ENCODE assay signal across 21 cellular contexts in the genomic region with DNA sequence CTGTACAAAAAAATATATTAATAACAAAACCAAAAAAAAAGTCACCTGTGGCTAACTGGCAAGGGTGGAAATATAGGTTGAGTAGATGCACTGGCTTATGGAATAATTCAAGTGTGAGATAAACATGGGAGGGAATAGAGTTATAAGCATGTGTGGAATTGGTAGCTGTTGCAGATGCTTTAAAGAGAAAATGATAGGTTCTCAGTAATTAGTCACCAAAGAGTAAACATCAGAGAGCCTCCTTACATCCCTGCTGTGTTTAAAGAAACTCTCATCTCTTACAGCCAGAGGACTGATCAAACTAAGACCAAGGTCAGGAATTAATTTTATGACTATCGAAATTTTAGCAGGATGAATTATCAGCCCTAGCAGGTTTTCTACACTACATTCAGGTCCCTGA.
"Had no signal": no experiment of that assay in that cellular context is flagged by ENCODE, and none has a peak within 500 bp of the region (broad histone marks: within the 10 kb centered on the region; RNA-seq: fewer than 3 reads in every experiment).

No MANE protein-coding gene starts in this region.

- H3K4me3 ChIP-seq: hepatocyte, left ventricle myocardium inferior, lung, neural progenitor cell, ovary, right atrium auricular region, stomach, thoracic aorta, transverse colon had no signal

- H3K27me3 ChIP-seq: hepatocyte, neural progenitor cell, ovary, right atrium auricular region, stomach, transverse colon had no signal

- H3K9ac ChIP-seq: neural progenitor cell had no signal

- DNase-seq: dermis blood vessel endothelial cell; foreskin keratinocyte; kidney; left cardiac atrium; left ventricle myocardium inferior; mesenchymal stem cell; midbrain; nucleus accumbens; ovary; small intestine; stimulated activated CD4-positive, alpha-beta T cell treated with anti-CD3 and anti-CD28 coated beads, Interleukin-12 subunit alpha, Interleukin-12 subunit beta, amount 100 ng/mL, for 4 hours; stimulated activated naive CD4-positive, alpha-beta T cell; stomach; substantia nigra; transverse colon had no signal

- H3K27ac ChIP-seq: foreskin keratinocyte, hepatocyte, left ventricle myocardium inferior, neural progenitor cell, ovary, right atrium auricular region, stomach, thoracic aorta, transverse colon had no signal

- ATAC-seq: foreskin keratinocyte; left cardiac atrium; natural killer cell treated with Interleukin-12 subunit alpha and Interleukin-12 subunit beta and Interleukin-15 and Interleukin-18, amount 100 ng/mL, for 72 hours had no signal

- H3K27me3 Mint-ChIP-seq: natural killer cell treated with Interleukin-12 subunit alpha and Interleukin-12 subunit beta and Interleukin-15 and Interleukin-18, amount 100 ng/mL, for 72 hours had no signal

- H3K27ac Mint-ChIP-seq: natural killer cell treated with Interleukin-12 subunit alpha and Interleukin-12 subunit beta and Interleukin-15 and Interleukin-18, amount 100 ng/mL, for 72 hours; neural progenitor cell had no signal

- H3K4me1 Mint-ChIP-seq: neural progenitor cell had no signal

- H3K4me1 ChIP-seq: foreskin keratinocyte, left ventricle myocardium inferior, neural progenitor cell, right atrium auricular region, stomach, transverse colon had no signal

- H3K9me3 ChIP-seq: ovary had no signal

- H3K36me3 ChIP-seq: neural progenitor cell, ovary, right atrium auricular region, stomach, thoracic aorta, transverse colon had no signal

- H3K4me3 Mint-ChIP-seq: natural killer cell treated with Interleukin-12 subunit alpha and Interleukin-12 subunit beta and Interleukin-15 and Interleukin-18, amount 100 ng/mL, for 72 hours; neural progenitor cell had no signal
